24 cellular contexts compared by ENCODE assay signal in genomic region chr3:2657971-2658370, GRCh38.
"Had no signal": no experiment of that assay in that cellular context is flagged by ENCODE, and none has a peak within 500 bp of the region (broad histone marks: within the 10 kb centered on the region; RNA-seq: fewer than 3 reads in every experiment).

No MANE protein-coding gene starts in this region.

- H3K27ac ChIP-seq: SK-N-MC had no signal

- ATAC-seq: activated T-cell treated with anti-CD3 and anti-CD28 coated beads, Interleukin-2, amount 50 U/mL, for 4 hours; activated T-helper 17 cell treated with anti-CD3 and anti-CD28 coated beads, Interleukin-2, amount 50 U/mL, for 72 hours; Panc1; Right ventricle myocardium inferior; T-cell had no signal

- DNase-seq: activated B cell treated with CpG ODN at 0.5 μM for 24 hours; activated CD4-positive, alpha-beta memory T cell treated with anti-CD3 and anti-CD28 coated beads for 36 hours; activated CD4-positive, alpha-beta T cell treated with anti-CD3 and anti-CD28 coated beads for 1 hour; activated CD4-positive, alpha-beta T cell treated with anti-CD3 and anti-CD28 coated beads, Interleukin-2, amount 10 ng/mL, durations not matched to agents 24 days and 14 days; activated CD8-positive, alpha-beta memory T cell treated with anti-CD3 and anti-CD28 coated beads for 24 hours; activated gamma-delta T cell; activated naive CD4-positive, alpha-beta T cell treated with anti-CD3 and anti-CD28 coated beads for 36 hours; activated T-cell treated with anti-CD3 and anti-CD28 coated beads, Interleukin-2, amount 50 U/mL, for 4 hours; NCI-H1105 treated with DMSO at 0.1 percent for 48 hours; NCI-H146; NCI-H187 treated with DMSO at 0.1 percent for 48 hours; NCI-H2081 treated with DMSO at 0.1 percent for 48 hours; NCI-H446; NCI-H524; NCI-H82; NK-92 treated with Interleukin-12 subunit alpha and Interleukin-12 subunit beta, amount 100 ng/mL, for 24 hours; OCI-M1; RPMI8226; T-cell; T1000 had no signal

- H3K4me3 ChIP-seq: SK-N-MC had no signal
